ENCODE assay signal across 26 cellular contexts in the genomic region with DNA sequence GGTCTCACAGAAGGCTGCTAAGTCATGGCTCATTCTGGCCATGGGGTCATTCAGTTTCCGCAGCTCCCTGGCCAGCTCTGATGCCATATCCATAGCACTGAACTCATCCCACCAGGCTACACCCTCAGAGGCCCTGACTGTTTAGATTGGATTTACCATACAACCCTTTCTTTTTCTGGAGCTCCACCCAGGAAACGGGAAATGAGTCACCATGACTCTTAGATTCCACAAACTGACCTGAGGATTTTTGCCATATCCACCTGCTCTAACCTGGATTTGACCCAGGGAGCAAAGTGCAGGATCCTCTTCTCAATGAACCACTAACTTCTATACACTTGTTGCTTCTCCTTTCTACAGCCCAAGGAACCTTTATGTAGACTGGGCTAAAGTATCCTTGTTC. TPM values are rescaled to one million over a fixed set of nuclear protein-coding genes. Genes with fewer than 3 reads are reported as not detected.
DNase-seq lines count a peak whose midpoint lies in the region; ATAC-seq and TF ChIP-seq lines count a peak whose summit lies in the region.
"Had no signal": no experiment of that assay in that cellular context is flagged by ENCODE, and none has a peak within 500 bp of the region (broad histone marks: within the 10 kb centered on the region; RNA-seq: fewer than 3 reads in every experiment).

No MANE protein-coding gene starts in this region.

- no peak for TF ChIP-seq POLR2A in transverse colon (IDR thresholded peaks at IDR 0.05)

- no peaks in the 10 kb centered on the region for H3K79me2 ChIP-seq in MM.1S (ENCODE audit: low read length)
- H3K79me2 ChIP-seq: parathyroid adenoma had no signal

- H3K36me3 ChIP-seq in RWPE2 (ENCODE audit: low read depth) (no peaks in the 10 kb centered on the region), WERI-Rb-1 (no peaks in the 10 kb centered on the region), MM.1S (replicated peaks; ENCODE audit: insufficient read depth, low read length) (no peaks in the 10 kb centered on the region), transverse colon (no peaks in the 10 kb centered on the region)
- H3K36me3 ChIP-seq: brain microvascular endothelial cell, sigmoid colon, thoracic aorta had no signal

- no peaks in the 10 kb centered on the region for H3K9me2 ChIP-seq in MM.1S (replicated peaks; ENCODE audit: insufficient read depth, low read length)

- ATAC-seq in RWPE2 (ENCODE audit: low read depth): peak; percentile 96
- ATAC-seq: naive thymus-derived CD4-positive, alpha-beta T cell; SK-N-SH treated with all-trans-retinoic acid at 6 μM for 48 hours; stimulated activated memory B cell treated with anti-CD40 and anti-IgM and Interleukin-4, amounts not matched to agents 10 μg/mL and 1 μg/mL and 100 μg/mL, for 72 hours had no signal

- TF ChIP-seq CTCF in RWPE2 (IDR thresholded peaks at IDR 0.05; ENCODE audit: poor library complexity, severe bottlenecking) (no peak), WERI-Rb-1 (IDR thresholded peaks at IDR 0.05; ENCODE audit: low read depth, low read length) (no peak), MM.1S (IDR thresholded peaks at IDR 0.05; ENCODE audit: low read length) (no peak), transverse colon (IDR thresholded peaks at IDR 0.05) (no peak)

- H3K4me1 ChIP-seq in RWPE2 (ENCODE audit: insufficient read depth, poor library complexity, severe bottlenecking) (peaks cover 26% of the 10 kb centered on the region), MM.1S (ENCODE audit: low read length) (no peaks in the 10 kb centered on the region), transverse colon (no peaks in the 10 kb centered on the region)
- H3K4me1 ChIP-seq: parathyroid adenoma, sigmoid colon had no signal

- H3K27ac ChIP-seq in RWPE2 (ENCODE audit: poor library complexity, severe bottlenecking) (peak overlapping the region; percentile 69), WERI-Rb-1 (no peak overlapping the region), MM.1S (ENCODE audit: low read length) (no peak overlapping the region), transverse colon (no peak overlapping the region)
- H3K27ac ChIP-seq: brain microvascular endothelial cell, parathyroid adenoma, sigmoid colon, thoracic aorta had no signal

- DNase-seq in DMS53 (lab: John Stamatoyannopoulos, UW) (peak; percentile 96), HT1080 (ENCODE audit: low read depth) (peak; percentile 82), RWPE2 (ENCODE audit: low spot score) (no peak), kidney tubule cell (ENCODE audit: low spot score) (peak; percentile 74), WERI-Rb-1 (no peak), MM.1S (no peak), transverse colon (no peak), MV-4-11 (lab: John Stamatoyannopoulos, UW) (no peak)
- DNase-seq: activated CD4-positive, alpha-beta T cell treated with anti-CD3 and anti-CD28 coated beads for 4 hours; brain microvascular endothelial cell; CD8-positive, alpha-beta memory T cell; dermis blood vessel endothelial cell; foreskin melanocyte; GF-D8; kidney glomerular epithelial cell; naive thymus-derived CD4-positive, alpha-beta T cell; NCI-H1436 treated with DMSO at 0.1 percent for 48 hours; NCI-H2171; NCI-H82; sigmoid colon had no signal

- no peak overlapping the region for H3K9ac ChIP-seq in MM.1S (ENCODE audit: low read length)
- H3K9ac ChIP-seq: parathyroid adenoma had no signal

- 43% methylated on average over 2 of the region's 2 CpGs; no CpG with 5 or more reads in 1 of the 2 donors for WGBS in transverse colon (ENCODE audit: low coverage in 1 of 2), 2 donors

- in situ Hi-C loops in transverse colon (cut with MboI; ENCODE audit: low pct_ligation_motif_present in 1 of 4, low pct_unique_long_range_greater_than_20kb in 1 of 4, low sequenced_read_pairs in 3 of 4): no loop called here

- H3F3A ChIP-seq in MM.1S (ENCODE audit: insufficient read depth, low read length): no peaks in the 10 kb centered on the region

- no peaks in the 10 kb centered on the region for H4K20me1 ChIP-seq in MM.1S (ENCODE audit: insufficient read depth, low read length)

- no peak overlapping the region for H2AFZ ChIP-seq in MM.1S (ENCODE audit: low read length)
- H2AFZ ChIP-seq: parathyroid adenoma had no signal

- H3K9me3 ChIP-seq in RWPE2 (ENCODE audit: severe bottlenecking): no peaks in the 10 kb centered on the region
- H3K9me3 ChIP-seq in WERI-Rb-1 (ENCODE audit: severe bottlenecking): no peaks in the 10 kb centered on the region
- no peaks in the 10 kb centered on the region for H3K9me3 ChIP-seq in MM.1S (replicated peaks; ENCODE audit: insufficient read depth, low read length)
- no peaks in the 10 kb centered on the region for H3K9me3 ChIP-seq in transverse colon
- H3K9me3 ChIP-seq: sigmoid colon, thoracic aorta had no signal

- intact Hi-C loops in transverse colon (cut with DNase I; ENCODE audit: low total_unique reads): no loop called here

- TF ChIP-seq EP300 in transverse colon (IDR thresholded peaks at IDR 0.05; ENCODE audit: low read depth): no peak

- H3K4me2 ChIP-seq in MM.1S (ENCODE audit: low read depth, low read length): no peak overlapping the region

- H3K4me3 ChIP-seq in RWPE2 (ENCODE audit: severe bottlenecking) (no peak overlapping the region), WERI-Rb-1 (ENCODE audit: low read depth, low read length) (no peak overlapping the region), MM.1S (ENCODE audit: low read length) (no peak overlapping the region), transverse colon (no peak overlapping the region)
- H3K4me3 ChIP-seq: sigmoid colon, thoracic aorta had no signal

- H3K27me3 ChIP-seq in RWPE2 (ENCODE audit: insufficient read depth, poor library complexity, severe bottlenecking) (no peaks in the 10 kb centered on the region), WERI-Rb-1 (ENCODE audit: insufficient read depth, low read depth, severe bottlenecking) (no peaks in the 10 kb centered on the region), MM.1S (replicated peaks; ENCODE audit: insufficient read depth, low read length) (no peaks in the 10 kb centered on the region), transverse colon (no peaks in the 10 kb centered on the region)
- H3K27me3 ChIP-seq: brain microvascular endothelial cell had no signal

RNA-seq across cellular contexts. Expression of a gene that starts 20.3 kb away (rescaled TPM):
- total RNA-seq in HT1080 (2014; rRNA removed; shearing (Covaris generic)): 5.4 and 6.9 TPM in 2 replicates
- 11.2 and 14.5 TPM in 2 replicates for polyA plus RNA-seq in HT1080 (2015; cell fraction: cytosol; rRNA removed)
- polyA plus RNA-seq in HT1080 (2015; cell fraction: nucleus; rRNA removed): 6.6 and 6.7 TPM in 2 replicates
- 1 to 10 TPM in 3 of 4 donors, not detected in 1; 2.0 to 4.0 (median 4.0) TPM for total RNA-seq in transverse colon
- total RNA-seq: activated T-helper 2 cell treated with anti-CD3 and anti-CD28 coated beads, Interferon-gamma antibody, Interleukin-2, Interleukin-4, amounts not matched to agents 10 μg/mL and 5 μg/mL and 100 μg/mL, durations not matched to agents 14 hours and 24 hours and 36 hours; CD8-positive, alpha-beta memory T cell; dermis blood vessel endothelial cell; endothelial cell of umbilical vein; naive thymus-derived CD4-positive, alpha-beta T cell had no signal
- polyA plus RNA-seq: CD8-positive, alpha-beta memory T cell; endothelial cell of umbilical vein; naive thymus-derived CD4-positive, alpha-beta T cell had no signal

RNA-seq across cellular contexts. Expression of a gene that starts 49.0 kb away (rescaled TPM):
- 18.9 and 24.7 TPM in 2 replicates for total RNA-seq in HT1080 (2014; rRNA removed; shearing (Covaris generic))
- 16.7 and 20.4 TPM in 2 replicates for polyA plus RNA-seq in HT1080 (2015; cell fraction: cytosol; rRNA removed)
- polyA plus RNA-seq in HT1080 (2015; cell fraction: nucleus; rRNA removed): 33.7 and 33.9 TPM in 2 replicates
- total RNA-seq in transverse colon: 10 to 100 TPM; 10.5 to 36.7 (median 26.6) TPM

Comparison
In these comparisons a context has a peak if more than half of its experiments do, and no peak if none do; other contexts are left out.
1. DNase-seq: peak in DMS53 (single experiment), HT1080 (single experiment) and kidney tubule cell (single experiment); none in RWPE2 (single experiment), WERI-Rb-1 (single experiment), MM.1S (single experiment), transverse colon (single experiment) and MV-4-11 (single experiment).